ENCODE assay signal across 23 cellular contexts in the genomic region with DNA sequence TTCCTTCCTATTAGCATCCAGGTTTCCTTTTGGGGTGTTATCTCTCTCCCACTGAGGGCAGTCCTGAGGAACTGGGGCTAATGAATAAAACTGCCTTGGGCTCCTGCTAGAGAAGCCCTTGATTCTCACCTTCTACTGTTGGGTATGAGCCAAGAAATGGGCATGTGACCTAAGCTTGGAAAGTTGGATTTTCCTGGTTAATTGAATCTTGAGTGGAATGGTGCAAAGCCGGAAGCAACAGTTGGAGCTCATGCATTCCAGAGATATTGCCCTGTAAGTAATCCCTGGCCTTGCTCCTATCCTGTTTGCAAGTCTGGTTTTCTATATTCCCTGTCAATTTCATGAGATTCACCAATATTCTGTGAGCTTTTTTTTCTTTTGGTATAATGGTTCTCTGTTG.
DNase-seq lines count a peak whose midpoint lies in the region; TF ChIP-seq lines count a peak whose summit lies in the region.
"Had no signal": no experiment of that assay in that cellular context is flagged by ENCODE, and none has a peak within 500 bp of the region (broad histone marks: within the 10 kb centered on the region; RNA-seq: fewer than 3 reads in every experiment).

No MANE protein-coding gene starts in this region.

- no peaks in the 10 kb centered on the region for H3K27me3 Mint-ChIP-seq in activated naive CD4-positive, alpha-beta T cell treated with anti-CD3 and anti-CD28 coated beads, Interleukin-2, amount 10 ng/mL, durations not matched to agents 7 days and 5 days

- no peak for TF ChIP-seq CTCF in HEK293 (tag by site-specific recombination; IDR thresholded peaks at IDR 0.05)
- TF ChIP-seq CTCF in fibroblast of pulmonary artery (IDR thresholded peaks at IDR 0.05; ENCODE audit: low read length, missing control alignments): no peak

- no peaks in the 10 kb centered on the region for H3K36me3 ChIP-seq in HEK293 (ENCODE audit: control insufficient read depth in 2 of 2, insufficient read depth in 1 of 2, low read length in 2 of 2)
- H3K36me3 ChIP-seq: HAP-1, Peyer's patch had no signal

- H3K4me3 ChIP-seq in HEK293 (ENCODE audit: low read depth, low read length) (no peak overlapping the region), fibroblast of pulmonary artery (replicated peaks; ENCODE audit: low read depth, low read length) (no peak overlapping the region)
- H3K4me3 ChIP-seq: GM23248, HAP-1, Peyer's patch had no signal

- no peaks in the 10 kb centered on the region for H3K36me3 Mint-ChIP-seq in activated naive CD4-positive, alpha-beta T cell treated with anti-CD3 and anti-CD28 coated beads, Interleukin-2, amount 10 ng/mL, durations not matched to agents 7 days and 5 days
- H3K36me3 Mint-ChIP-seq: CD8-positive, alpha-beta memory T cell had no signal

- no peak overlapping the region for H3K4me3 Mint-ChIP-seq in activated naive CD4-positive, alpha-beta T cell treated with anti-CD3 and anti-CD28 coated beads, Interleukin-2, amount 10 ng/mL, durations not matched to agents 7 days and 5 days
- H3K4me3 Mint-ChIP-seq: B cell; CD8-positive, alpha-beta memory T cell; T-helper 17 cell had no signal

- no peak overlapping the region for H3K27ac ChIP-seq in HEK293 (ENCODE audit: extremely low read depth, low read depth, low read length)
- H3K27ac ChIP-seq: C4-2B, HL-60, Peyer's patch had no signal

- no peak overlapping the region for H3K27ac Mint-ChIP-seq in activated naive CD4-positive, alpha-beta T cell treated with anti-CD3 and anti-CD28 coated beads, Interleukin-2, amount 10 ng/mL, durations not matched to agents 7 days and 5 days
- H3K27ac Mint-ChIP-seq: B cell; CD8-positive, alpha-beta memory T cell; T-helper 17 cell had no signal

- H3K4me1 Mint-ChIP-seq in activated naive CD4-positive, alpha-beta T cell treated with anti-CD3 and anti-CD28 coated beads, Interleukin-2, amount 10 ng/mL, durations not matched to agents 7 days and 5 days: peaks cover 8% of the 10 kb centered on the region
- H3K4me1 Mint-ChIP-seq: B cell; CD8-positive, alpha-beta memory T cell; T-helper 17 cell had no signal

- H3K9me3 Mint-ChIP-seq in activated naive CD4-positive, alpha-beta T cell treated with anti-CD3 and anti-CD28 coated beads, Interleukin-2, amount 10 ng/mL, durations not matched to agents 7 days and 5 days: no peaks in the 10 kb centered on the region
- H3K9me3 Mint-ChIP-seq: CD8-positive, alpha-beta memory T cell had no signal

- H3K9me3 ChIP-seq in HEK293 (ENCODE audit: control insufficient read depth, insufficient read depth, low read depth, low read length): no peaks in the 10 kb centered on the region
- H3K9me3 ChIP-seq: HAP-1, Peyer's patch had no signal

- DNase-seq in NCI-H524 (lab: John Stamatoyannopoulos, UW) (peak; percentile 45 to 68), fibroblast of pulmonary artery (ENCODE audit: low read depth) (peak; percentile 20), renal cortical epithelial cell (ENCODE audit: low read depth) (peak; percentile 42), NCI-H345 (lab: John Stamatoyannopoulos, UW) (no peak), NCI-H1092 (lab: John Stamatoyannopoulos, UW) (no peak)
- DNase-seq in activated naive CD4-positive, alpha-beta T cell treated with anti-CD3 and anti-CD28 coated beads, Interleukin-2, amount 10 ng/mL, durations not matched to agents 7 days and 5 days: no peak
- DNase-seq: CD8-positive, alpha-beta memory T cell; DMS153; DND-41; GM23248; Karpas-422; NCI-H1105; NCI-H1436 treated with DMSO at 0.1 percent for 48 hours; NCI-H187 treated with DMSO at 0.1 percent for 48 hours; NCI-H2171 treated with DMSO at 0.1 percent for 48 hours; NCI-H526; Peyer's patch; T-helper 17 cell had no signal

- POLR2A ChIA-PET in HEK293 (lab: Yijun Ruan, JAX): no interaction called here

- CTCF ChIA-PET in HEK293 (lab: Yijun Ruan, JAX): interaction anchor here (0.6 kb wide), 1 partner anchor 132 kb away, joined by 3 read pairs; no protein-coding TSS in a partner anchor
- CTCF ChIA-PET in activated naive CD4-positive, alpha-beta T cell treated with anti-CD3 and anti-CD28 coated beads, Interleukin-2, amount 10 ng/mL, durations not matched to agents 7 days and 5 days (lab: Charles Lee): no interaction called here

- no peaks in the 10 kb centered on the region for H3K4me1 ChIP-seq in HEK293 (ENCODE audit: control insufficient read depth, insufficient read depth, low read length)
- H3K4me1 ChIP-seq: HAP-1 had no signal

TF ChIP-seq in HEK293, 187 proteins besides CTCF, POLR2A, EP300 and RAD21:
- TF ChIP-seq SCRT2 (tag by site-specific recombination; IDR thresholded peaks at IDR 0.05) (peak; percentile 67), ZNF404 (tag by site-specific recombination; IDR thresholded peaks at IDR 0.05) (no peak)

Comparison
In these comparisons a context has a peak if more than half of its experiments do, and no peak if none do; other contexts are left out.
1. DNase-seq: peak in NCI-H524 (2 of 2), fibroblast of pulmonary artery (single experiment) and renal cortical epithelial cell (single experiment); none in NCI-H345 (single experiment), activated naive CD4-positive, alpha-beta T cell treated with anti-CD3 and anti-CD28 coated beads, Interleukin-2, amount 10 ng/mL, durations not matched to agents 7 days and 5 days (single experiment) and NCI-H1092 (single experiment).